8 cellular contexts compared by ENCODE assay signal in genomic region chr20:33730946-33731692, GRCh38. TPM values are rescaled to one million over a fixed set of nuclear protein-coding genes. Genes with fewer than 3 reads are reported as not detected.
DNase-seq lines count a peak whose midpoint lies in the region; ATAC-seq and TF ChIP-seq lines count a peak whose summit lies in the region.

No MANE protein-coding gene starts in this region.

- H3K9ac ChIP-seq in KMS-11 = peak overlapping the region; percentile 43

- H3K27ac ChIP-seq in 22Rv1 = peak overlapping the region; percentile 99
- H3K27ac ChIP-seq in KMS-11 = peak overlapping the region; percentile 98
- H3K27ac ChIP-seq in cingulate gyrus (ENCODE audit: low read depth, low read length) = peak overlapping the region; percentile 95
- peak overlapping the region; percentile 79 for H3K27ac ChIP-seq in muscle layer of duodenum (ENCODE audit: low read length)

- H4K20me1 ChIP-seq in KMS-11 (ENCODE audit: insufficient read depth) = no peaks in the 10 kb centered on the region

- H3K36me3 ChIP-seq in KMS-11 (ENCODE audit: insufficient read depth) (no peaks in the 10 kb centered on the region), muscle layer of duodenum (ENCODE audit: control insufficient read depth in 1 of 2, insufficient read depth in 2 of 2, low read length in 2 of 2) (no peaks in the 10 kb centered on the region)

- no peak for ATAC-seq in HG02870 (IDR thresholded peaks at IDR 0.05; ENCODE audit: unreplicated experiment)

- peak overlapping the region; percentile 78 for H2AFZ ChIP-seq in KMS-11 (ENCODE audit: low read depth)

- H3K27me3 ChIP-seq in KMS-11 (ENCODE audit: insufficient read depth, low read depth) (no peaks in the 10 kb centered on the region), muscle layer of duodenum (ENCODE audit: low read depth, low read length) (no peaks in the 10 kb centered on the region)

- no peaks in the 10 kb centered on the region; the same call in 1 of the 2 replicates for H3K79me2 ChIP-seq in KMS-11 (ENCODE audit: insufficient read depth, low read depth)

- H3K4me1 ChIP-seq in KMS-11 (ENCODE audit: low read depth, poor library complexity, severe bottlenecking) = peaks cover 49% of the 10 kb centered on the region
- peaks cover 8 to 18% of the 10 kb centered on the region in 2 donors for H3K4me1 ChIP-seq in muscle layer of duodenum (ENCODE audit: control insufficient read depth in 1 of 2, insufficient read depth in 2 of 2, low read length in 2 of 2)

- TF ChIP-seq CTCF in 22Rv1 (IDR thresholded peaks at IDR 0.05) (no peak), KMS-11 (conservative IDR thresholded peaks at IDR 0.05; ENCODE audit: low read depth, low read length) (no peak)

- peak overlapping the region; percentile 74 for H3K4me2 ChIP-seq in KMS-11

- H3K9me3 ChIP-seq in muscle layer of duodenum (ENCODE audit: control insufficient read depth in 1 of 2, low read length in 2 of 2) = peaks cover 0 to 6% of the 10 kb centered on the region in 2 donors

- H3K4me3 ChIP-seq in KMS-11 (IDR thresholded peaks at IDR 0.05; ENCODE audit: insufficient read depth, low read depth, low read length) (no peak overlapping the region), muscle layer of duodenum (ENCODE audit: low read depth in 1 of 2, low read length in 2 of 2) (peak overlapping the region; percentile 48 to 64)

- DNase-seq in HUDEP-2 (lab: John Stamatoyannopoulos, UW; ENCODE audit: unreplicated experiment in 76 of 76) (no peak), mesenteric fat pad (ENCODE audit: low spot score) (no peak)
- DNase-seq in activated CD8-positive, alpha-beta memory T cell treated with anti-CD3 and anti-CD28 coated beads, Interleukin-2, amount 50 U/mL, for 4 hours = no peak

RNA-seq across cellular contexts. Expression of gene ZNF341, which starts 0.7 kb away (rescaled TPM):
- 3.1 TPM for total RNA-seq in mesenteric fat pad

RNA-seq across cellular contexts. Expression of gene PXMP4, which starts 11.0 kb away (rescaled TPM):
- total RNA-seq in mesenteric fat pad = 7.0 TPM

RNA-seq across cellular contexts. Expression of gene E2F1, which starts 44.9 kb away (rescaled TPM):
- 2.3 TPM for total RNA-seq in mesenteric fat pad

RNA-seq across cellular contexts. Expression of gene NECAB3, which starts 56.9 kb away (rescaled TPM):
- 22.5 TPM for total RNA-seq in mesenteric fat pad
